9 cellular contexts compared by ENCODE assay signal in the genomic region with DNA sequence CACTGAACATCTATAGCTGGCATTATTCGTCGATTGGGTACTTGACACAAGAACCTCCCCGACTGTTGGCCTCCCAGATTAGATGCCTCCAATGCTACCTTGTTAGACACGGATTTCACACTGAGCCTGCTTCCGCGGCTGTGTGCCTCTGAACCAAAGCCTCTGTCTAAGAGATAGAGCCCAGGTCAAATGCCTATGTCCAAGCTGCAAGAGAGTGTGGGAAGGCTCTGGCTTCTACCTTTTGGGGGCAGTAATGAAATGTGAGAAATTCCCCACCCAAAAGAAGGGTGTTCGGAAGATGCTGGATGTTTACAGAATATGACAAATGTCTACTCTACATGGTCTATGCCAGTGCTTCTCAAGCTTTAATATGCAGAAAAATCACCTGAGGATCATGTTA. TPM values are rescaled to one million over a fixed set of nuclear protein-coding genes. Genes with fewer than 3 reads are reported as not detected.
DNase-seq lines count a peak whose midpoint lies in the region; ATAC-seq and TF ChIP-seq lines count a peak whose summit lies in the region.
"Had no signal": no experiment of that assay in that cellular context is flagged by ENCODE, and none has a peak within 500 bp of the region (broad histone marks: within the 10 kb centered on the region; RNA-seq: fewer than 3 reads in every experiment).

No MANE protein-coding gene starts in this region.

- peaks cover 63% of the 10 kb centered on the region for H3K4me1 Mint-ChIP-seq in activated B cell treated with CpG ODN at 0.5 μM for 24 hours

- H3K9me2 ChIP-seq in PC-9 (ENCODE audit: insufficient read depth), result no peaks in the 10 kb centered on the region

- H3K9me3 ChIP-seq in PC-9 (ENCODE audit: insufficient read depth, low read depth), result no peaks in the 10 kb centered on the region

- in situ Hi-C loops in KBM-7 (cut with MboI; ENCODE audit: low pct_unique_long_range_greater_than_20kb, low sequenced_read_pairs), result no loop called here

- H3K4me3 Mint-ChIP-seq in activated B cell treated with CpG ODN at 0.5 μM for 24 hours, result peak overlapping the region; percentile 3

- POLR2A ChIA-PET in activated B cell treated with CpG ODN at 0.5 μM for 24 hours (lab: Charles Lee), result interaction anchor here (0.6 kb wide), 1 partner anchor 215 kb away, joined by 3 read pairs; no protein-coding TSS in a partner anchor
- POLR2A ChIA-PET in PC-9 (lab: Charles Lee; ENCODE audit: unreplicated experiment), result interaction anchor here (0.5 kb wide), 1 partner anchor 136 kb away, joined by 7 read pairs; no protein-coding TSS in a partner anchor

- TF ChIP-seq CTCF in activated B cell treated with CpG ODN at 0.5 μM for 24 hours (IDR thresholded peaks at IDR 0.05) (no peak), PC-9 (conservative IDR thresholded peaks at IDR 0.05) (no peak)

- no peak overlapping the region for H3K27ac ChIP-seq in PC-9
- H3K27ac ChIP-seq: coronary artery had no signal

- no peak overlapping the region for H2AFZ ChIP-seq in PC-9

- H3K4me2 ChIP-seq in PC-9, result no peak overlapping the region

- no peaks in the 10 kb centered on the region for H3K27me3 ChIP-seq in PC-9 (ENCODE audit: insufficient read depth, low read depth)

- CTCF ChIA-PET in activated B cell treated with CpG ODN at 0.5 μM for 24 hours (lab: Charles Lee), result interaction anchor here (1.1 kb wide), 1 partner anchor 23 kb away, joined by 4 read pairs; no protein-coding TSS in a partner anchor
- CTCF ChIA-PET in PC-9 (lab: Charles Lee), result no interaction called here

- no TSS peak for BruUV-seq in PC-9 (replicated peaks; lab: Mats Ljungman, UMichigan)

- H3K4me1 ChIP-seq in PC-9 (replicated peaks; ENCODE audit: insufficient read depth), result peaks cover 17% of the 10 kb centered on the region

- H4K20me1 ChIP-seq in PC-9 (ENCODE audit: insufficient read depth), result no peaks in the 10 kb centered on the region

- H3F3A ChIP-seq in PC-9 (ENCODE audit: insufficient read depth, low read depth), result no peaks in the 10 kb centered on the region

- H3K27me3 Mint-ChIP-seq in activated B cell treated with CpG ODN at 0.5 μM for 24 hours, result no peaks in the 10 kb centered on the region

- no peak overlapping the region for H3K27ac Mint-ChIP-seq in activated B cell treated with CpG ODN at 0.5 μM for 24 hours

- no peaks in the 10 kb centered on the region for H3K9me3 Mint-ChIP-seq in activated B cell treated with CpG ODN at 0.5 μM for 24 hours

- intact Hi-C loops in activated B cell treated with CpG ODN at 0.5 μM for 24 hours (cut with micrococcal nuclease), result loop anchor here (5.0 kb wide), 2 partner anchors 125 to 200 kb away; a partner anchor contains a TSS
- intact Hi-C loops in sciatic nerve (cut with DNase I), result no loop called here
- intact Hi-C loops in PC-9 (cut with micrococcal nuclease; ENCODE audit: unreplicated experiment), result no loop called here

- peaks cover 36% of the 10 kb centered on the region for H3K79me2 ChIP-seq in PC-9 (ENCODE audit: low read depth)

- ATAC-seq in activated B cell treated with CpG ODN at 0.5 μM for 24 hours (ENCODE audit: low read depth) (no peak), sciatic nerve (no peak), GM21737 (IDR thresholded peaks at IDR 0.05; ENCODE audit: unreplicated experiment) (no peak), GM18907 (IDR thresholded peaks at IDR 0.05; ENCODE audit: unreplicated experiment) (no peak)

- peaks cover 21% of the 10 kb centered on the region for H3K36me3 Mint-ChIP-seq in activated B cell treated with CpG ODN at 0.5 μM for 24 hours (ENCODE audit: low read depth)

- peaks cover 4% of the 10 kb centered on the region; the same call in 1 of the 2 replicates for H3K36me3 ChIP-seq in PC-9 (ENCODE audit: low read depth)

- H3K4me3 ChIP-seq in PC-9, result no peak overlapping the region
- H3K4me3 ChIP-seq: coronary artery had no signal

- DNase-seq in ELF-1 (ENCODE audit: low read depth, low spot score) (peak; percentile 56), KBM-7 (peak; percentile 63), activated B cell treated with CpG ODN at 0.5 μM for 24 hours (no peak), midbrain (lab: John Stamatoyannopoulos, UW) (peak; percentile 12), sciatic nerve (ENCODE audit: low spot score) (no peak), PC-9 (no peak)

RNA-seq across cellular contexts. Expression of a gene that starts 2.0 kb away (rescaled TPM):
- total RNA-seq in activated B cell treated with CpG ODN at 0.5 μM for 24 hours (20.1 and 24.8 TPM in 2 replicates), sciatic nerve (6.1 TPM), PC-9 (2021) (14.0 and 17.1 TPM in 2 replicates)

RNA-seq across cellular contexts. Expression of a gene that starts 2.3 kb away (rescaled TPM):
- total RNA-seq in activated B cell treated with CpG ODN at 0.5 μM for 24 hours (64.0 and 66.3 TPM in 2 replicates), sciatic nerve (31.3 TPM), PC-9 (2021) (19.5 and 22.2 TPM in 2 replicates)

RNA-seq across cellular contexts. Expression of a gene that starts 26.9 kb away (rescaled TPM):
- total RNA-seq in activated B cell treated with CpG ODN at 0.5 μM for 24 hours, result 5.1 and 7.7 TPM in 2 replicates
- total RNA-seq in sciatic nerve, result 0.89 TPM
- total RNA-seq in PC-9 (2021), result 16.2 and 27.5 TPM in 2 replicates

Comparison
In these comparisons a context has a peak if more than half of its experiments do, and no peak if none do; other contexts are left out.
1. DNase-seq: peak in ELF-1 (single experiment), KBM-7 (single experiment) and midbrain (single experiment); none in activated B cell treated with CpG ODN at 0.5 μM for 24 hours (single experiment), sciatic nerve (single experiment) and PC-9 (0 of 2).